In the genomic region with DNA sequence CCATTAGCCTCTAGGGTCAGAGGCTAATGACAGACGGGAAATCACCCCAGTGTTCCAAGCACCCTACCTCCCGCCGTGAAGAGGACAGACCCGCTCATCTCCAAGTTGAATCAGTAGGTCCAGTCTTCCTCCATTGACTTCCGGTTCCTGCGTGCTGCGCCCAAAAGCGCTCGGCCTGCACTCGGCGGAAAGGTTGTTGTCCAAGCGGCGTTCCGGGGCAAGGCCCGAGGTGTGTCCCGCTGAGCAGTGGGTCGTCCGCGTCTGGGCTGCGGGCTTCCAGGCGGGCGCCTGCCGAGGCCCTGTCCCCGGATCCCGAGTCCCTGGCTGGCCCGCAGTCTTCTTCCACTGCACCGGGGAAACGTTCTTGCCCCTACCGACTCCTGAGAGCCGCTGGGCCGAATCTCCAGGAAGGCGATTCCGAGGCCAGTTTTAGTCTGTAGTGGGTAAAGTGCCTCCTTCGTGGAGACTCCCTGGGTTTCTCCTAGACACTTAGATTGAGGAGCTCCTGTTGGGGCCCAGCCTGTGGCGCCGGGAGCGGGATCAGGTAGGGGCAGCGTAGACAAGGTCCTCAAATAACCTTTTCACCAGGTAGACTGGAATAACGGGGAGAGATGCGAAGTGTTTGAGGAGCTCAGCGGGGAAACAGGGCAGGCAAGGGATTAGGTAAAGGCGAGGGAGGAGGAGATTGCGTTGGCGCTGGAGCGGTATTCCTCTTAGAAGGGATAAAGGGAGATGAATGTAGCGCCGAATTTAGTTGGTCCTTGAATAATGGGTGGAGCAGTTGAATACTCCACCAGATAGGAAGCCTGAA, we compare ENCODE assay signal across 8 cellular contexts. TPM values are rescaled to one million over a fixed set of nuclear protein-coding genes. Genes with fewer than 3 reads are reported as not detected.
A peak's percentile ranks its signal among the peaks of the same experiment; 100 is the strongest.
DNase-seq lines count a peak whose midpoint lies in the region; ATAC-seq and TF ChIP-seq lines count a peak whose summit lies in the region.

TSS of gene TEFM (minus strand) at position 138 of the 811 bp plus-strand sequence. CDS start at position 98, 40 bp downstream.

- peaks cover 17% of the 10 kb centered on the region for H3K36me3 Mint-ChIP-seq in HFFc6 (ENCODE audit: low read depth)
- H3K36me3 Mint-ChIP-seq in activated naive CD8-positive, alpha-beta T cell, result peaks cover 6% of the 10 kb centered on the region

- DNase-seq in GM04504 (ENCODE audit: low read depth) (peak; percentile 82), HFFc6 (peak; percentile 91), NB4 (ENCODE audit: low read depth) (peak; percentile 95), SKM-1 treated with dmso at 0.1 percent for 144 hours (lab: John Stamatoyannopoulos, UW; ENCODE audit: unreplicated experiment) (peak; percentile 88), glomerular visceral epithelial cell (ENCODE audit: extremely low spot score) (peak; percentile 93), omental fat pad (ENCODE audit: low spot score) (peak; percentile 64)

- H3K4me1 Mint-ChIP-seq in HFFc6 (ENCODE audit: low read depth), result peaks cover 27% of the 10 kb centered on the region
- peaks cover 50% of the 10 kb centered on the region for H3K4me1 Mint-ChIP-seq in activated naive CD8-positive, alpha-beta T cell (ENCODE audit: low read depth)

- H3K9me3 Mint-ChIP-seq in HFFc6, result no peaks in the 10 kb centered on the region
- H3K9me3 Mint-ChIP-seq in activated naive CD8-positive, alpha-beta T cell (ENCODE audit: low read depth), result no peaks in the 10 kb centered on the region

- peak; percentile 83 for TF ChIP-seq POLR2A in NB4 (IDR thresholded peaks at IDR 0.05; ENCODE audit: extremely low read depth, insufficient read length)

- H3K27ac Mint-ChIP-seq in HFFc6, result peak within 1 kb of the TSS; percentile 88
- peak within 1 kb of the TSS; percentile 93 for H3K27ac Mint-ChIP-seq in activated naive CD8-positive, alpha-beta T cell

- peak; percentile 96 for ATAC-seq in omental fat pad (ENCODE audit: low FRiP score)

- peak within 1 kb of the TSS; percentile 83 for H3K4me3 ChIP-seq in NB4 (ENCODE audit: low read depth, low read length)

- peak within 1 kb of the TSS; percentile 95 for H3K4me3 Mint-ChIP-seq in HFFc6
- H3K4me3 Mint-ChIP-seq in activated naive CD8-positive, alpha-beta T cell, result peak within 1 kb of the TSS; percentile 97

- peak within 1 kb of the TSS; percentile 45 for H3K27ac ChIP-seq in temporal lobe (ENCODE audit: low read depth, low read length)

- H3K27me3 Mint-ChIP-seq in HFFc6 (ENCODE audit: insufficient read depth), result no peaks in the 10 kb centered on the region; the same call in 1 of the 2 replicates
- H3K27me3 Mint-ChIP-seq in activated naive CD8-positive, alpha-beta T cell, result no peaks in the 10 kb centered on the region

- no peak for TF ChIP-seq CTCF in HFFc6 (IDR thresholded peaks at IDR 0.05)
- TF ChIP-seq CTCF in NB4 (IDR thresholded peaks at IDR 0.05; ENCODE audit: low read depth, low read length), result no peak
- TF ChIP-seq CTCF in omental fat pad (IDR thresholded peaks at IDR 0.05), result no peak

RNA-seq across cellular contexts. Expression of gene TEFM, which starts in this region (rescaled TPM):
- total RNA-seq in HFFc6 (2021; fragmentation: NEBNext Ultra II Directional; extraction: Animal tissue kit (Norgen Biotek cat#: 25700)), result 10 to 100 TPM; 12.7 to 14.5 (median 13.5) TPM
- total RNA-seq in omental fat pad (10 to 100 TPM in 2 of 4 donors, 1 to 10 TPM in 2; 6.3 to 15.4 (median 10.2) TPM), temporal lobe (11.3 TPM)

Comparison
In these comparisons a context has a peak if more than half of its experiments do, and no peak if none do; other contexts are left out.
1. Peak in every context shown above with its lines: DNase-seq, ATAC-seq, H3K4me3 ChIP-seq and H3K27ac ChIP-seq.